14 cellular contexts compared by ENCODE assay signal in the genomic region with DNA sequence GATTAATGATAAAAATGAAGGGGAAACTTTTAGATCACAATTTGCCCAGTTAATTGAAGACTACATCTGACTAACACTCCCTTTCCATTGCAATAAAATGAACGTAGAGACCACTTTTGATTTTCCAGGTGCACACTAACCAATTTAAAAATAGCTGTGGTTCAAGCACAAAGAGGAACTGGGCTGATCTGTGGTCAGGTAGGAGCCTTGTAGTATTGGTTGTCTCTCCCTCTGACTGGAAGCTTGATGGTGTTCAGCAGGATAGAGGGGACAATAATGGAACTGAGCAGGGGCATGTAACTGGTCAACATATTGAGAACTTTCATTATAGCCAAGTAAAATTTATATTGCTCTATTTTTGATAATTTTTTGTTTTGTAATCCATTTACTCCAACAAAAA.
DNase-seq lines count a peak whose midpoint lies in the region; ATAC-seq lines count a peak whose summit lies in the region.
"Had no signal": no experiment of that assay in that cellular context is flagged by ENCODE, and none has a peak within 500 bp of the region (broad histone marks: within the 10 kb centered on the region; RNA-seq: fewer than 3 reads in every experiment).

No MANE protein-coding gene starts in this region.

- H4K8ac ChIP-seq in neuronal stem cell (ENCODE audit: low read depth, low read length) = peak overlapping the region; percentile 43

- H3K14ac ChIP-seq in neuronal stem cell (ENCODE audit: low read length) = no peak overlapping the region

- no peak overlapping the region for H3K4ac ChIP-seq in neuronal stem cell (ENCODE audit: low read length)

- no CpG with 5 or more reads among the region's 1 CpG for WGBS in neuronal stem cell (ENCODE audit: extremely low coverage in 2 of 2, insufficient read length in 2 of 2, insufficient replicate concordance in 1 of 2), 2 donors

- no peak overlapping the region for H4K91ac ChIP-seq in neuronal stem cell (ENCODE audit: low read depth, low read length, poor library complexity)

- no peak overlapping the region for H3K9ac ChIP-seq in neuronal stem cell (ENCODE audit: low read depth, low read length, poor library complexity)

- H3K79me1 ChIP-seq in neuronal stem cell (ENCODE audit: low read depth, low read length) = no peaks in the 10 kb centered on the region

- no peak overlapping the region for H2AK5ac ChIP-seq in neuronal stem cell (ENCODE audit: low read depth, low read length)

- no peak overlapping the region for H3K4me3 ChIP-seq in neuronal stem cell (ENCODE audit: low read length in 2 of 2)
- H3K4me3 ChIP-seq: smooth muscle cell had no signal

- ATAC-seq in GM19043 (IDR thresholded peaks at IDR 0.05; ENCODE audit: low read depth, unreplicated experiment) (peak; percentile 72), GM21825 (IDR thresholded peaks at IDR 0.05; ENCODE audit: unreplicated experiment) (peak; percentile 68), HG03342 (IDR thresholded peaks at IDR 0.05; ENCODE audit: unreplicated experiment) (peak; percentile 97)
- ATAC-seq: activated CD8-positive, alpha-beta T cell treated with anti-CD3 and anti-CD28 coated beads for 36 hours had no signal

- H2AFZ ChIP-seq in neuronal stem cell (ENCODE audit: low read length) = no peak overlapping the region

- H2BK15ac ChIP-seq in neuronal stem cell (ENCODE audit: low read length) = no peak overlapping the region

- no peak overlapping the region for H3K23ac ChIP-seq in neuronal stem cell (ENCODE audit: low read depth, low read length, poor library complexity)

- no peaks in the 10 kb centered on the region for H3K4me1 ChIP-seq in neuronal stem cell (ENCODE audit: control insufficient read depth in 2 of 2, insufficient read depth in 1 of 2, low read depth in 1 of 2, low read length in 2 of 2)

- no peaks in the 10 kb centered on the region for H3K9me3 ChIP-seq in neuronal stem cell (replicated peaks in 1 of 2; ENCODE audit: control insufficient read depth in 2 of 2, insufficient read depth in 1 of 2, low read depth in 1 of 2, low read length in 2 of 2)

- no peak overlapping the region for H2BK5ac ChIP-seq in neuronal stem cell (ENCODE audit: low read length)

- no peak overlapping the region for H3K18ac ChIP-seq in neuronal stem cell (ENCODE audit: low read length)

- no peaks in the 10 kb centered on the region for H3K36me3 ChIP-seq in neuronal stem cell (replicated peaks in 1 of 2; ENCODE audit: control insufficient read depth in 2 of 2, insufficient read depth in 2 of 2, low read length in 2 of 2)

- no peaks in the 10 kb centered on the region for H3K27me3 ChIP-seq in neuronal stem cell (ENCODE audit: control insufficient read depth in 3 of 3, insufficient read depth in 3 of 3, low read depth in 1 of 3, low read length in 3 of 3)

- no peak for DNase-seq in neuronal stem cell (ENCODE audit: low spot score)
- DNase-seq in NCI-H2171 (lab: John Stamatoyannopoulos, UW) = no peak
- DNase-seq in stimulated activated CD4-positive, alpha-beta T cell treated with anti-CD3 and anti-CD28 coated beads, Interleukin-12 subunit alpha, Interleukin-12 subunit beta, amount 100 ng/mL, for 4 hours = no peak
- no peak for DNase-seq in stimulated activated CD8-positive, alpha-beta memory T cell treated with anti-CD3 and anti-CD28 coated beads, Interleukin-4, amount 100 ng/mL, for 48 hours
- DNase-seq in mucosa of gallbladder (ENCODE audit: low spot score) = no peak
- DNase-seq: activated CD8-positive, alpha-beta T cell treated with anti-CD3 and anti-CD28 coated beads for 36 hours; caudate nucleus; effector memory CD4-positive, alpha-beta T cell; Karpas-422; NCI-H1436 had no signal

- H2BK12ac ChIP-seq in neuronal stem cell (ENCODE audit: low read length) = no peak overlapping the region

- H2BK120ac ChIP-seq in neuronal stem cell (ENCODE audit: low read depth, low read length) = no peak overlapping the region

- H3K27ac ChIP-seq in neuronal stem cell (replicated peaks; ENCODE audit: low read length) = no peak overlapping the region

- H3K4me2 ChIP-seq in neuronal stem cell (ENCODE audit: insufficient read depth, low read length, poor library complexity, severe bottlenecking) = no peak overlapping the region
- H3K4me2 ChIP-seq: smooth muscle cell had no signal
